In genomic region chr15:30991301-30992072, GRCh38 we compare ENCODE assay signal across 8 cellular contexts. TPM values are rescaled to one million over a fixed set of nuclear protein-coding genes. Genes with fewer than 3 reads are reported as not detected.
A peak's percentile ranks its signal among the peaks of the same experiment; 100 is the strongest.
DNase-seq lines count a peak whose midpoint lies in the region; ATAC-seq, FAIRE-seq and TF ChIP-seq lines count a peak whose summit lies in the region.

Gene MTMR10 (minus strand): TSS chr15:30991628. CDS start chr15:30991506, 122 bp downstream.

- H3K36me3 ChIP-seq in HUES6 (ENCODE audit: control insufficient read depth, insufficient read depth, low read length) (peaks cover 13% of the 10 kb centered on the region), pancreas (no peaks in the 10 kb centered on the region), thymus (ENCODE audit: control insufficient read depth, insufficient read depth) (peaks cover 6% of the 10 kb centered on the region)

- H3K27me3 ChIP-seq in HUES6 (ENCODE audit: control insufficient read depth, insufficient read depth, low read length) (no peaks in the 10 kb centered on the region), pancreas (no peaks in the 10 kb centered on the region), thymus (ENCODE audit: control insufficient read depth, insufficient read depth) (no peaks in the 10 kb centered on the region)

- TF ChIP-seq CTCF in glutamatergic neuron (IDR thresholded peaks at IDR 0.05; ENCODE audit: partially characterized antibody, unreplicated experiment) (no peak), pancreas (IDR thresholded peaks at IDR 0.05) (no peak)

- peak; percentile 82 for ATAC-seq in GM21447 (IDR thresholded peaks at IDR 0.05; ENCODE audit: unreplicated experiment)
- peak; percentile 92 for ATAC-seq in SK-N-SH treated with all-trans-retinoic acid at 6 μM for 48 hours
- ATAC-seq in activated naive CD4-positive, alpha-beta T cell treated with anti-CD3 and anti-CD28 coated beads, Interleukin-2, amount 50 U/mL, for 72 hours: peak; percentile 96 to 98
- peak; percentile 92 to 97 (median 95) for ATAC-seq in pancreas

- H3K4me1 Mint-ChIP-seq in glutamatergic neuron (ENCODE audit: low read depth, unreplicated experiment): peaks cover 13% of the 10 kb centered on the region

- no peak for FAIRE-seq in pancreas (lab: Jason Lieb, UNC)

- peak within 1 kb of the TSS; percentile 96 to 98 for H3K27ac Mint-ChIP-seq in activated naive CD4-positive, alpha-beta T cell treated with anti-CD3 and anti-CD28 coated beads, Interleukin-2, amount 50 U/mL, for 72 hours
- H3K27ac Mint-ChIP-seq in glutamatergic neuron (ENCODE audit: unreplicated experiment): peak within 1 kb of the TSS; percentile 82

- H3K27ac ChIP-seq in HUES6 (ENCODE audit: low read depth, low read length): peak within 1 kb of the TSS; percentile 80
- H3K27ac ChIP-seq in pancreas: peak within 1 kb of the TSS; percentile 71 to 96 (median 90)
- peak within 1 kb of the TSS; percentile 94 for H3K27ac ChIP-seq in thymus (ENCODE audit: low read depth)

- peaks cover 0 to 4% of the 10 kb centered on the region in 2 donors for H3K9me3 Mint-ChIP-seq in activated naive CD4-positive, alpha-beta T cell treated with anti-CD3 and anti-CD28 coated beads, Interleukin-2, amount 50 U/mL, for 72 hours
- no peaks in the 10 kb centered on the region for H3K9me3 Mint-ChIP-seq in glutamatergic neuron (ENCODE audit: unreplicated experiment)

- peaks cover 6% of the 10 kb centered on the region in 2 donors for H3K36me3 Mint-ChIP-seq in activated naive CD4-positive, alpha-beta T cell treated with anti-CD3 and anti-CD28 coated beads, Interleukin-2, amount 50 U/mL, for 72 hours
- no peaks in the 10 kb centered on the region for H3K36me3 Mint-ChIP-seq in glutamatergic neuron (ENCODE audit: unreplicated experiment)

- H3K4me1 ChIP-seq in HUES6 (ENCODE audit: control insufficient read depth, insufficient read depth, low read length) (0 out of 2 replicates have a peak, but pooled peaks cover 3% of the 10 kb centered on the region), pancreas (peaks cover 0 to 29% (median 17%) of the 10 kb centered on the region in 3 donors), thymus (ENCODE audit: control insufficient read depth, insufficient read depth, low read length) (peaks cover 15% of the 10 kb centered on the region)

- H3K27me3 Mint-ChIP-seq in glutamatergic neuron (ENCODE audit: unreplicated experiment): peaks cover 4% of the 10 kb centered on the region

- peak within 1 kb of the TSS; percentile 93 for H3K9ac ChIP-seq in HUES6 (ENCODE audit: low read length)

- DNase-seq in DMS53 (lab: John Stamatoyannopoulos, UW) (peak; percentile 89), glutamatergic neuron (peak; percentile 79), pancreas (peak; percentile 72 to 89 (median 78))
- DNase-seq in activated naive CD4-positive, alpha-beta T cell treated with anti-CD3 and anti-CD28 coated beads, Interleukin-2, amount 50 U/mL, for 72 hours (ENCODE audit: low spot score in 2 of 2): peak; percentile 75 to 85

- WGBS in pancreas, 2 donors: 0% methylated on average over 69 to 100 of the region's 100 CpGs
- WGBS in thymus: under 1% methylated on average over 100 of the region's 100 CpGs

- H3K4me3 Mint-ChIP-seq in glutamatergic neuron (ENCODE audit: unreplicated experiment): peak within 1 kb of the TSS; percentile 96

- peak within 1 kb of the TSS; percentile 96 for H3K4me3 ChIP-seq in HUES6 (ENCODE audit: low read depth, low read length)
- H3K4me3 ChIP-seq in pancreas: peak within 1 kb of the TSS; percentile 63 to 93 (median 72)
- peak within 1 kb of the TSS; percentile 93 for H3K4me3 ChIP-seq in thymus (ENCODE audit: low read length)

- intact Hi-C loops in pancreas (cut with DNase I): no loop called here

- H3K9me3 ChIP-seq in HUES6 (ENCODE audit: control insufficient read depth, insufficient read depth, low read depth, low read length): no peaks in the 10 kb centered on the region
- H3K9me3 ChIP-seq in pancreas: no peaks in the 10 kb centered on the region
- H3K9me3 ChIP-seq in thymus (ENCODE audit: control insufficient read depth): no peaks in the 10 kb centered on the region

TF ChIP-seq in SK-N-SH treated with all-trans-retinoic acid at 6 μM for 48 hours, 23 proteins besides CTCF, POLR2A, EP300 and RAD21:
- no peak for TF ChIP-seq TCF4 (CRISPR knock-in tag; IDR thresholded peaks at IDR 0.05; ENCODE audit: borderline replicate concordance)
- TF ChIP-seq POU6F1 (CRISPR knock-in tag; IDR thresholded peaks at IDR 0.05; ENCODE audit: borderline replicate concordance, low read depth): no peak
- no peak for TF ChIP-seq PPARA (CRISPR knock-in tag; IDR thresholded peaks at IDR 0.05; ENCODE audit: borderline replicate concordance)
- 0 out of 2 replicates have a peak, but pooled peaks have one; percentile 9 for TF ChIP-seq ZFP3 (CRISPR knock-in tag; IDR thresholded peaks at IDR 0.05)
- no peak for TF ChIP-seq GLIS3 (CRISPR knock-in tag; IDR thresholded peaks at IDR 0.05)

RNA-seq across cellular contexts. Expression of gene MTMR10, which starts in this region (rescaled TPM):
- total RNA-seq in activated naive CD4-positive, alpha-beta T cell treated with anti-CD3 and anti-CD28 coated beads, Interleukin-2, amount 50 U/mL, for 72 hours: 10 to 100 TPM; 13.1 to 14.5 TPM
- total RNA-seq in glutamatergic neuron (ENCODE audit: unreplicated experiment) (17.1 TPM), pancreas (10 to 100 TPM in 5 of 6 donors, 1 to 10 TPM in 1; 7.5 to 18.9 (median 12.0) TPM)
- polyA plus RNA-seq in pancreas (10 to 100 TPM in 1 of 2 donors, 1 to 10 TPM in 1; 8.6 to 12.7 TPM), thymus (17.2 TPM)

Comparison
In these comparisons a context has a peak if more than half of its experiments do, and no peak if none do; other contexts are left out.
1. Peak in every context shown above with its lines: DNase-seq, ATAC-seq, H3K4me3 ChIP-seq and H3K27ac ChIP-seq.